ENCODE assay signal across 1 cellular context in the genomic region with DNA sequence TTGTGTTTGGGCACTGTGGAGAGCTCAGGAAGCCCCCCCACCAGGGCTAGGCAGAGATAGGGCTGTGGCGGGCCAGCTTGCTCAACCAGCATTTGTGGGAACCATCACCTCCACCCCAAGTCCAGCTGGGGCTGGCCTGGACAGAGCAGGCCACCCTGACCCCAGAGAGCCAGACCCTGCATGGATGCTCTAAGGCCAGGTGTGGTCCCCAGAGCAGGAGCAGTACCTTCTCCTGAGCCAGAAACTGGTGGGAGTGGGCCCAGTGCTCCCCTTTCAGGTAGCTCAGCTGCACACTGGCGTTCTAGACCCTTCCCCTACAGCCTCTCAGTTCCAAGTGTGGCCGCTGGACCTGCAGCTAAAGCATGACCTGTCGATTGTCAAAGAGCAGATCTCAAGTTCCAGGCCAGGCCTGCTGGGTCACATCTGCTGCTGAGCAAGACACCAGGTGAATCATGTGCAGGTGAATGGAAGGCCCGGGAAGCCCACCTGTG.
TF ChIP-seq lines count a peak whose summit lies in the region.

No MANE protein-coding gene starts in this region.

TF ChIP-seq in HepG2, 621 proteins besides CTCF, POLR2A, EP300 and RAD21 (continued from another document):
- TF ChIP-seq, protein P1, sequence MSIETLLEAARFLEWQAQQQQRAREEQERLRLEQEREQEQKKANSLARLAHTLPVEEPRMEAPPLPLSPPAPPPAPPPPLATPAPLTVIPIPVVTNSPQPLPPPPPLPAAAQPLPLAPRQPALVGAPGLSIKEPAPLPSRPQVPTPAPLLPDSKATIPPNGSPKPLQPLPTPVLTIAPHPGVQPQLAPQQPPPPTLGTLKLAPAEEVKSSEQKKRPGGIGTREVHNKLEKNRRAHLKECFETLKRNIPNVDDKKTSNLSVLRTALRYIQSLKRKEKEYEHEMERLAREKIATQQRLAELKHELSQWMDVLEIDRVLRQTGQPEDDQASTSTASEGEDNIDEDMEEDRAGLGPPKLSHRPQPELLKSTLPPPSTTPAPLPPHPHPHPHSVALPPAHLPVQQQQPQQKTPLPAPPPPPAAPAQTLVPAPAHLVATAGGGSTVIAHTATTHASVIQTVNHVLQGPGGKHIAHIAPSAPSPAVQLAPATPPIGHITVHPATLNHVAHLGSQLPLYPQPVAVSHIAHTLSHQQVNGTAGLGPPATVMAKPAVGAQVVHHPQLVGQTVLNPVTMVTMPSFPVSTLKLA (IDR thresholded peaks at IDR 0.05): no peak
- TF ChIP-seq, protein P2, sequence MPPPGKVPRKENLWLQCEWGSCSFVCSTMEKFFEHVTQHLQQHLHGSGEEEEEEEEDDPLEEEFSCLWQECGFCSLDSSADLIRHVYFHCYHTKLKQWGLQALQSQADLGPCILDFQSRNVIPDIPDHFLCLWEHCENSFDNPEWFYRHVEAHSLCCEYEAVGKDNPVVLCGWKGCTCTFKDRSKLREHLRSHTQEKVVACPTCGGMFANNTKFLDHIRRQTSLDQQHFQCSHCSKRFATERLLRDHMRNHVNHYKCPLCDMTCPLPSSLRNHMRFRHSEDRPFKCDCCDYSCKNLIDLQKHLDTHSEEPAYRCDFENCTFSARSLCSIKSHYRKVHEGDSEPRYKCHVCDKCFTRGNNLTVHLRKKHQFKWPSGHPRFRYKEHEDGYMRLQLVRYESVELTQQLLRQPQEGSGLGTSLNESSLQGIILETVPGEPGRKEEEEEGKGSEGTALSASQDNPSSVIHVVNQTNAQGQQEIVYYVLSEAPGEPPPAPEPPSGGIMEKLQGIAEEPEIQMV (CRISPR knock-in tag; IDR thresholded peaks at IDR 0.05; ENCODE audit: low read depth): no peak
- no peak for TF ChIP-seq ZFAT (CRISPR knock-in tag; conservative IDR thresholded peaks at IDR 0.05)
- TF ChIP-seq ETV6 (CRISPR knock-in tag; conservative IDR thresholded peaks at IDR 0.05): no peak
- TF ChIP-seq, protein P3, sequence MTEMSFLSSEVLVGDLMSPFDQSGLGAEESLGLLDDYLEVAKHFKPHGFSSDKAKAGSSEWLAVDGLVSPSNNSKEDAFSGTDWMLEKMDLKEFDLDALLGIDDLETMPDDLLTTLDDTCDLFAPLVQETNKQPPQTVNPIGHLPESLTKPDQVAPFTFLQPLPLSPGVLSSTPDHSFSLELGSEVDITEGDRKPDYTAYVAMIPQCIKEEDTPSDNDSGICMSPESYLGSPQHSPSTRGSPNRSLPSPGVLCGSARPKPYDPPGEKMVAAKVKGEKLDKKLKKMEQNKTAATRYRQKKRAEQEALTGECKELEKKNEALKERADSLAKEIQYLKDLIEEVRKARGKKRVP (CRISPR knock-in tag; IDR thresholded peaks at IDR 0.05): no peak
- no peak for TF ChIP-seq TFAP4 (IDR thresholded peaks at IDR 0.05; ENCODE audit: borderline replicate concordance, low read depth)
- no peak for TF ChIP-seq ZNF468 (CRISPR knock-in tag; IDR thresholded peaks at IDR 0.05)
- no peak for TF ChIP-seq ZNF234 (CRISPR knock-in tag; conservative IDR thresholded peaks at IDR 0.05)
- no peak for TF ChIP-seq ZSCAN25 (CRISPR knock-in tag; IDR thresholded peaks at IDR 0.05)
- no peak for TF ChIP-seq BORCS8-MEF2B (CRISPR knock-in tag; IDR thresholded peaks at IDR 0.05)
- TF ChIP-seq PRDM4 (CRISPR knock-in tag; IDR thresholded peaks at IDR 0.05; ENCODE audit: borderline replicate concordance): no peak
